Comparison of ENCODE assay signal across 7 cellular contexts in the genomic region with DNA sequence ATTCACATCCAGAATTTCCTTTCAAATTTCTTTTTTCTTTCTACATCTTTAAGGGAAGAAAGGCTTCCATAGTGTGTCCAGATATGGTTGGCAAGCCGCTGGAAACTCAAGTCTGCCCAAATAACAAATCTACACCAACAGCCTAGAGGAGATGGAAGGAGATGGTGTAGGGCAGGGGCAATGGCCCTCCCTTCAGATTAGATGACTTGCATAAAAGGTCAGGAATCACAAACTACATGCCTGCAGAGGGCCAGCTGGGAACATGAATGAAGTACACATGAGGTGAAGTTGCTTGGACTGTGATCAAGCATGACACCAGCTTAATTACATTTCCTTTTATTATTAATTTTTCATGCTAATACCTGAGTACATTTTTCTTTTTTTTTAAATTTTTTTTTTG.
"Had no signal": no experiment of that assay in that cellular context is flagged by ENCODE, and none has a peak within 500 bp of the region (broad histone marks: within the 10 kb centered on the region; RNA-seq: fewer than 3 reads in every experiment).

No MANE protein-coding gene starts in this region.

- H3K4me3 Mint-ChIP-seq: GM23338, H9 had no signal

- H3K4me3 ChIP-seq: GM23338 had no signal

- H2AFZ ChIP-seq: GM23338 had no signal

- DNase-seq: H9, HCEC 1CT, KBM-7 had no signal

- H3K4me2 ChIP-seq: GM23338 had no signal

- ATAC-seq: GM23338 had no signal

- FAIRE-seq: H1, H54, HTR-8/SVneo had no signal

- H3K9me3 Mint-ChIP-seq: GM23338, H9 had no signal
